Comparison of ENCODE assay signal across 9 cellular contexts in the genomic region with DNA sequence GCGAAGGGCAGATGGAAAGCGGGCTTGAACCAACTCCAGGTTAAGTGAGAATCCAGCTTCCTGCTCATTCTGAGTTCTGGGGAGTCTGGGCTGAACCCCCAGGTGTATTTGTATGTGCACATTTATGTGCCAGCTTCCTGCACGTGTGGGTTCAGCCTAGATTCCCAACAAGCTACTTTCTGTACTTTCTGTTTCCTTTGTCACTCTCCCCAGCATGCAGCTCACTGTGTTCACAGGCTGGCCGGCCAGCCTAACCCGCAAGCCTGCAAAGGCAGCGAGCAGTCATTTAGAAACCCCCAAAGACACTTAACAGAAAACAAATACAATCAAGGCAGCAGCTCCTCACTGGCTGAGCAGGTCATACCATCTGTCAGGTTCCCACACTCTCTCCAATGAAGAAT. TPM values are rescaled to one million over a fixed set of nuclear protein-coding genes. Genes with fewer than 3 reads are reported as not detected.
DNase-seq lines count a peak whose midpoint lies in the region; ATAC-seq, FAIRE-seq and TF ChIP-seq lines count a peak whose summit lies in the region.
"Had no signal": no experiment of that assay in that cellular context is flagged by ENCODE, and none has a peak within 500 bp of the region (broad histone marks: within the 10 kb centered on the region; RNA-seq: fewer than 3 reads in every experiment).

No MANE protein-coding gene starts in this region.

- H3K9ac ChIP-seq in HepG2 (ENCODE audit: insufficient read depth, low read depth, low read length) (no peak overlapping the region), PC-3 (ENCODE audit: low read length) (no peak overlapping the region)

- H2AFZ ChIP-seq in HepG2 (ENCODE audit: low read length), result no peak overlapping the region
- no peak overlapping the region for H2AFZ ChIP-seq in PC-3 (ENCODE audit: low read length)

- intact Hi-C loops in right lobe of liver (cut with DNase I) (no loop called here), HepG2 (cut with micrococcal nuclease; ENCODE audit: unreplicated experiment) (no loop called here), PC-3 (cut with micrococcal nuclease) (no loop called here)

- H3K27me3 ChIP-seq in right lobe of liver (no peaks in the 10 kb centered on the region), HepG2 (ENCODE audit: control insufficient read depth in 1 of 2, insufficient read depth in 2 of 2, low read length in 2 of 2) (peaks cover 0 to 17% of the 10 kb centered on the region in 2 experiments; a peak in 3 of 5 replicates), PC-3 (ENCODE audit: low read length) (peaks cover 59% of the 10 kb centered on the region)

- no peak for TF ChIP-seq EP300 in HepG2 (IDR thresholded peaks at IDR 0.05; ENCODE audit: low read depth in 2 of 2, low read length in 2 of 2)
- TF ChIP-seq EP300 in HepG2 (CRISPR knock-in tag; IDR thresholded peaks at IDR 0.05; ENCODE audit: borderline replicate concordance), result no peak

- H3K4me3 ChIP-seq in right lobe of liver (no peak overlapping the region), HepG2 (replicated peaks in 1 of 3; ENCODE audit: insufficient read depth in 1 of 3, low read depth in 2 of 3, low read length in 3 of 3) (no peak overlapping the region), PC-3 (ENCODE audit: low read length) (no peak overlapping the region)

- H3K36me3 ChIP-seq in right lobe of liver, result no peaks in the 10 kb centered on the region
- H3K36me3 ChIP-seq in HepG2 (replicated peaks in 1 of 2; ENCODE audit: control insufficient read depth in 1 of 2, insufficient read depth in 2 of 2, low read length in 2 of 2), result no peaks in the 10 kb centered on the region
- H3K36me3 ChIP-seq in PC-3 (ENCODE audit: low read depth, low read length), result no peaks in the 10 kb centered on the region

- BruUV-seq in HepG2 (replicated peaks; lab: Mats Ljungman, UMichigan) (no TSS peak), PC-3 (replicated peaks; lab: Mats Ljungman, UMichigan) (no TSS peak)

- TF ChIP-seq RAD21 in HepG2 (CRISPR knock-in tag; IDR thresholded peaks at IDR 0.05), result no peak

- H3K79me2 ChIP-seq in HepG2 (ENCODE audit: insufficient read depth, low read length), result no peaks in the 10 kb centered on the region
- no peaks in the 10 kb centered on the region for H3K79me2 ChIP-seq in PC-3 (ENCODE audit: low read length)

- in situ Hi-C loops in HepG2 (cut with HindIII; ENCODE audit: extremely low pct_ligation_motif_present, low pct_unique_long_range_greater_than_20kb), result no loop called here

- no peaks in the 10 kb centered on the region for H3K9me2 ChIP-seq in PC-3 (replicated peaks; ENCODE audit: low read length)

- POLR2A ChIA-PET in HepG2 (lab: Yijun Ruan, JAX), result no interaction called here
- POLR2A ChIA-PET in PC-3 (lab: Charles Lee; ENCODE audit: unreplicated experiment), result no interaction called here

- CTCF ChIA-PET in HepG2 (lab: Yijun Ruan, JAX; ENCODE audit: low intra/inter-chr PET ratio, low total read pairs) (no interaction called here), PC-3 (lab: Charles Lee) (no interaction called here)

- H3K4me2 ChIP-seq in HepG2 (ENCODE audit: low read depth, low read length) (no peak overlapping the region), PC-3 (ENCODE audit: low read length) (no peak overlapping the region)

- no peak for DNase-seq in right lobe of liver
- no peak for DNase-seq in HepG2 (ENCODE audit: low spot score)
- peak; percentile 53 for DNase-seq in activated naive CD4-positive, alpha-beta T cell treated with anti-CD3 and anti-CD28 coated beads, Interleukin-2, amount 50 U/mL, for 16 hours
- no peak for DNase-seq in RPMI8226
- DNase-seq in PC-3, result no peak
- DNase-seq in 8988T, result no peak
- no peak for DNase-seq in NOMO-1 treated with DMSO at 0.1 percent for 48 hours (lab: John Stamatoyannopoulos, UW; ENCODE audit: unreplicated experiment)

- H3K27ac ChIP-seq in right lobe of liver (no peak overlapping the region), HepG2 (ENCODE audit: extremely low read length, insufficient read depth, low read length) (no peak overlapping the region), PC-3 (ENCODE audit: low read length) (no peak overlapping the region)

- H4K20me1 ChIP-seq in HepG2 (ENCODE audit: insufficient read depth, low read length) (no peaks in the 10 kb centered on the region), PC-3 (ENCODE audit: low read length) (no peaks in the 10 kb centered on the region)

- 62% methylated on average over 5 of the region's 6 CpGs for WGBS in right lobe of liver (ENCODE audit: insufficient coverage, low coverage, low lambda C conversion rate, missing lambda C conversion rate)
- WGBS in HepG2 (ENCODE audit: low lambda C conversion rate), result 15% methylated on average over 6 of the region's 6 CpGs

- TF ChIP-seq POLR2A in right lobe of liver (IDR thresholded peaks at IDR 0.05), result no peak
- no peak for TF ChIP-seq POLR2A in HepG2 (IDR thresholded peaks at IDR 0.05; ENCODE audit: insufficient read depth in 1 of 2, low read depth in 2 of 2, low read length in 2 of 2)

- no peaks in the 10 kb centered on the region for H3F3A ChIP-seq in PC-3 (ENCODE audit: low read length, unreplicated experiment)

- ATAC-seq in right lobe of liver, result peak in 3 of 4 donors; percentile 6 to 21 (median 19)
- ATAC-seq in HepG2, result no peak
- peak; percentile 60 for ATAC-seq in HG03196 (IDR thresholded peaks at IDR 0.05; ENCODE audit: unreplicated experiment)
- ATAC-seq in PC-3, result no peak

- FAIRE-seq in HepG2 (lab: Jason Lieb, UNC), result no peak

- TF ChIP-seq CTCF in right lobe of liver (IDR thresholded peaks at IDR 0.05) (no peak), HepG2 (CRISPR knock-in tag; IDR thresholded peaks at IDR 0.05) (no peak), PC-3 (conservative IDR thresholded peaks at IDR 0.05; ENCODE audit: low read depth, low read length) (no peak)

- H3K4me1 ChIP-seq in right lobe of liver (no peaks in the 10 kb centered on the region), HepG2 (ENCODE audit: insufficient read depth, low read length) (peaks cover 10% of the 10 kb centered on the region; the same call in 1 of the 2 replicates), PC-3 (ENCODE audit: insufficient read depth, low read length) (peaks cover 9% of the 10 kb centered on the region)

- H3K9me3 ChIP-seq in right lobe of liver, result no peaks in the 10 kb centered on the region
- no peaks in the 10 kb centered on the region for H3K9me3 ChIP-seq in HepG2 (ENCODE audit: low read length)
- H3K9me3 ChIP-seq in PC-3 (ENCODE audit: low read length), result no peaks in the 10 kb centered on the region

TF ChIP-seq in HepG2, 621 proteins besides CTCF, POLR2A, EP300 and RAD21 (continues in another document):
- TF ChIP-seq, protein P1, sequence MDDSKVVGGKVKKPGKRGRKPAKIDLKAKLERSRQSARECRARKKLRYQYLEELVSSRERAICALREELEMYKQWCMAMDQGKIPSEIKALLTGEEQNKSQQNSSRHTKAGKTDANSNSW (CRISPR knock-in tag; IDR thresholded peaks at IDR 0.05; ENCODE audit: borderline replicate concordance), result no peak
- TF ChIP-seq GABPA (IDR thresholded peaks at IDR 0.05; ENCODE audit: low read depth, low read length) (no peak), GABPA (CRISPR knock-in tag; IDR thresholded peaks at IDR 0.05; ENCODE audit: low read depth) (no peak)

RNA-seq across cellular contexts. Expression of a gene that starts 1.2 kb away (rescaled TPM):
- not detected for total RNA-seq in right lobe of liver
- not detected in 2 replicates for total RNA-seq in HepG2 (2016; rRNA removed; fragmentation: Illumina TruSeq; extraction: Trizol)
- not detected in 2 replicates for total RNA-seq in HepG2 (2016; cell fraction: cytosol; rRNA removed; fragmentation: Illumina TruSeq; extraction: Trizol; ENCODE audit: low read depth)
- total RNA-seq in HepG2 (2016; cell fraction: insoluble cytoplasmic fraction; rRNA removed; fragmentation: Illumina TruSeq; extraction: Trizol), result not detected in 2 replicates
- not detected in 2 replicates for total RNA-seq in HepG2 (2016; cell fraction: membrane; rRNA removed; fragmentation: Illumina TruSeq; extraction: Trizol)
- total RNA-seq in HepG2 (2016; cell fraction: nucleus; rRNA removed; fragmentation: Illumina TruSeq; extraction: Trizol), result not detected in 2 replicates
- polyA plus RNA-seq in HepG2 (2011; rRNA removed), result not detected in 2 replicates
- polyA plus RNA-seq in HepG2 (2011; cell fraction: cytosol; rRNA removed), result not detected in 2 replicates
- not detected in 2 replicates for polyA plus RNA-seq in HepG2 (2011; cell fraction: nucleus; rRNA removed)
- polyA plus RNA-seq in HepG2 (2012), result not detected in 2 replicates
- not detected in 2 replicates for polyA plus RNA-seq in HepG2 (2016; cell fraction: cytosol; fragmentation: Illumina TruSeq; extraction: Trizol; ENCODE audit: low read depth)
- not detected in 2 replicates for polyA plus RNA-seq in HepG2 (2016; cell fraction: insoluble cytoplasmic fraction; fragmentation: Illumina TruSeq; extraction: Trizol; ENCODE audit: low read depth)
- not detected in 2 replicates for polyA plus RNA-seq in HepG2 (2016; cell fraction: membrane; fragmentation: Illumina TruSeq; extraction: Trizol; ENCODE audit: low read depth)
- not detected in 2 replicates for polyA plus RNA-seq in HepG2 (2016; cell fraction: nucleus; fragmentation: Illumina TruSeq; extraction: Trizol; ENCODE audit: insufficient read depth, low read depth)
- polyA minus RNA-seq in HepG2 (2011; rRNA and poly(A)+ RNA removed; ENCODE audit: low replicate concordance), result not detected in 2 replicates
- polyA minus RNA-seq in HepG2 (2011; cell fraction: cytosol; rRNA and poly(A)+ RNA removed), result not detected in 2 replicates
- polyA minus RNA-seq in HepG2 (2011; cell fraction: nucleus; rRNA and poly(A)+ RNA removed), result not detected in 2 replicates
- total RNA-seq in PC-3 (2014; rRNA removed), result not detected in 2 replicates
- total RNA-seq: liver had no signal
- polyA plus RNA-seq: liver had no signal

RNA-seq across cellular contexts. Expression of a gene that starts 3.0 kb away (rescaled TPM):
- total RNA-seq in right lobe of liver, result 1 to 10 TPM in 1 of 6 experiments, under 1 TPM in 3, not detected in 2; 0.26 to 2.2 (median 0.63) TPM
- not detected in 2 replicates for total RNA-seq in HepG2 (2016; rRNA removed; fragmentation: Illumina TruSeq; extraction: Trizol)
- not detected in 2 replicates for total RNA-seq in HepG2 (2016; cell fraction: cytosol; rRNA removed; fragmentation: Illumina TruSeq; extraction: Trizol; ENCODE audit: low read depth)
- total RNA-seq in HepG2 (2016; cell fraction: insoluble cytoplasmic fraction; rRNA removed; fragmentation: Illumina TruSeq; extraction: Trizol), result not detected in 2 replicates
- total RNA-seq in HepG2 (2016; cell fraction: membrane; rRNA removed; fragmentation: Illumina TruSeq; extraction: Trizol), result not detected in 2 replicates
- total RNA-seq in HepG2 (2016; cell fraction: nucleus; rRNA removed; fragmentation: Illumina TruSeq; extraction: Trizol), result not detected in 2 replicates
- polyA plus RNA-seq in HepG2 (2011; rRNA removed), result not detected in 2 replicates
- polyA plus RNA-seq in HepG2 (2011; cell fraction: cytosol; rRNA removed), result not detected in 2 replicates
- not detected in 2 replicates for polyA plus RNA-seq in HepG2 (2011; cell fraction: nucleus; rRNA removed)
- not detected in 2 replicates for polyA plus RNA-seq in HepG2 (2012)
- polyA plus RNA-seq in HepG2 (2016; cell fraction: cytosol; fragmentation: Illumina TruSeq; extraction: Trizol; ENCODE audit: low read depth), result not detected in 2 replicates
- not detected in 2 replicates for polyA plus RNA-seq in HepG2 (2016; cell fraction: insoluble cytoplasmic fraction; fragmentation: Illumina TruSeq; extraction: Trizol; ENCODE audit: low read depth)
- polyA plus RNA-seq in HepG2 (2016; cell fraction: membrane; fragmentation: Illumina TruSeq; extraction: Trizol; ENCODE audit: low read depth), result not detected in 2 replicates
- not detected in 2 replicates for polyA plus RNA-seq in HepG2 (2016; cell fraction: nucleus; fragmentation: Illumina TruSeq; extraction: Trizol; ENCODE audit: insufficient read depth, low read depth)
- polyA minus RNA-seq in HepG2 (2011; rRNA and poly(A)+ RNA removed; ENCODE audit: low replicate concordance), result not detected in 2 replicates
- not detected in 2 replicates for polyA minus RNA-seq in HepG2 (2011; cell fraction: cytosol; rRNA and poly(A)+ RNA removed)
- not detected in 2 replicates for polyA minus RNA-seq in HepG2 (2011; cell fraction: nucleus; rRNA and poly(A)+ RNA removed)
- total RNA-seq in PC-3 (2014; rRNA removed), result not detected in 2 replicates

Comparison
In these comparisons a context has a peak if more than half of its experiments do, and no peak if none do; other contexts are left out.
1. ATAC-seq: peak in right lobe of liver (3 of 4) and HG03196 (single experiment); none in HepG2 (single experiment) and PC-3 (single experiment).